In genomic region chr17:46580082-46580481, GRCh38 we compare ENCODE assay signal across 8 cellular contexts. TPM values are rescaled to one million over a fixed set of nuclear protein-coding genes. Genes with fewer than 3 reads are reported as not detected.
DNase-seq lines count a peak whose midpoint lies in the region; ATAC-seq, FAIRE-seq and TF ChIP-seq lines count a peak whose summit lies in the region.
"Not testable (repeated sequence)": the region's sequence is repeated elsewhere in the genome, so short reads cannot be mapped to it uniquely, and the experiment has no call there.

No MANE protein-coding gene starts in this region.

- not testable (repeated sequence) for H3K9me2 ChIP-seq in neural cell (ENCODE audit: insufficient read depth, low read length)

- H2BK120ac ChIP-seq in IMR-90 (ENCODE audit: low read depth, low read length), result not testable (repeated sequence)

- not testable (repeated sequence) for H3K4me1 ChIP-seq in A673 (ENCODE audit: insufficient read depth, low read length, poor library complexity, severe bottlenecking); IMR-90 (ENCODE audit: control insufficient read depth, insufficient read depth, low read length); breast epithelium; right atrium auricular region; smooth muscle cell (ENCODE audit: low read depth)

- H3K23ac ChIP-seq in IMR-90 (ENCODE audit: low read depth, low read length), result not testable (repeated sequence)

- not testable (repeated sequence) for H3K18ac ChIP-seq in IMR-90 (ENCODE audit: low read depth, low read length)

- peak; percentile 18 for FAIRE-seq in GM19239 (lab: Jason Lieb, UNC)

- H4K5ac ChIP-seq in IMR-90 (ENCODE audit: low read depth, low read length), result 0 out of 2 replicates have a peak overlapping the region, but pooled peaks have one; percentile 56

- H2BK5ac ChIP-seq in IMR-90 (ENCODE audit: low read depth, low read length, poor library complexity, severe bottlenecking), result not testable (repeated sequence)

- not testable (repeated sequence) for H3K9me1 ChIP-seq in IMR-90 (ENCODE audit: insufficient read depth, low read length)

- H3K79me1 ChIP-seq in IMR-90 (ENCODE audit: low read depth in 1 of 2, low read length in 2 of 2), result not testable (repeated sequence)

- dilution Hi-C loops in IMR-90 (cut with HindIII; ENCODE audit: low sequenced_read_pairs, unreplicated experiment), result not testable (repeated sequence)

- not testable (repeated sequence) for TF ChIP-seq CTCF in A673 (conservative IDR thresholded peaks at IDR 0.05; ENCODE audit: low read depth, low read length); IMR-90 (conservative IDR thresholded peaks at IDR 0.05; ENCODE audit: low read depth, low read length); breast epithelium (IDR thresholded peaks at IDR 0.05); right atrium auricular region (IDR thresholded peaks at IDR 0.05); neural cell (IDR thresholded peaks at IDR 0.05; ENCODE audit: poor library complexity, severe bottlenecking); smooth muscle cell (IDR thresholded peaks at IDR 0.05; ENCODE audit: borderline replicate concordance, insufficient read depth, poor library complexity, severe bottlenecking)

- not testable (repeated sequence) for H2BK20ac ChIP-seq in IMR-90 (ENCODE audit: low read depth, low read length)

- not testable (repeated sequence) for H4K91ac ChIP-seq in IMR-90 (ENCODE audit: insufficient read depth, low read depth, low read length)

- H2BK15ac ChIP-seq in IMR-90 (ENCODE audit: low read depth, low read length), result not testable (repeated sequence)

- H4K8ac ChIP-seq in IMR-90 (ENCODE audit: low read depth in 2 of 2, low read length in 2 of 2), result peak overlapping the region in 1 of 2 experiments; percentile 58; a peak in 1 of 4 replicates

- no CpG with 5 or more reads among the region's 18 CpGs for WGBS in IMR-90 (ENCODE audit: extremely low coverage in 2 of 2, insufficient read length in 1 of 2), 2 experiments
- WGBS in smooth muscle cell (ENCODE audit: low lambda C conversion rate), result 31% methylated on average over 11 of the region's 18 CpGs

- H3K4me3 ChIP-seq in A673 (ENCODE audit: low read depth, low read length, poor library complexity, severe bottlenecking), result not testable (repeated sequence)
- H3K4me3 ChIP-seq in IMR-90 (ENCODE audit: insufficient read depth, low read depth, low read length), result peak overlapping the region; percentile 29; the same call in 1 of the 2 replicates
- H3K4me3 ChIP-seq in breast epithelium, result peak overlapping the region in 2 of 3 donors; percentile 30 to 57
- H3K4me3 ChIP-seq in right atrium auricular region, result peak overlapping the region; percentile 11 to 22
- peak overlapping the region; percentile 41 for H3K4me3 ChIP-seq in neural cell (ENCODE audit: low read length)
- peak overlapping the region; percentile 32 for H3K4me3 ChIP-seq in smooth muscle cell

- not testable (repeated sequence) for H2AK5ac ChIP-seq in IMR-90 (ENCODE audit: low read depth, low read length)

- not testable (repeated sequence) for ATAC-seq in IMR-90 (ENCODE audit: low read depth)

- not testable (repeated sequence) for H3K36me3 ChIP-seq in A673 (ENCODE audit: insufficient read depth, low read length, poor library complexity, severe bottlenecking); IMR-90 (ENCODE audit: control insufficient read depth, insufficient read depth, low read length); breast epithelium; right atrium auricular region; neural cell (ENCODE audit: insufficient read depth, low read length); smooth muscle cell (ENCODE audit: low read depth)

- in situ Hi-C loops in IMR-90 (cut with MboI; ENCODE audit: low sequenced_read_pairs), result not testable (repeated sequence)

- TF ChIP-seq EP300 in neural cell (conservative IDR thresholded peaks at IDR 0.05; ENCODE audit: poor library complexity, severe bottlenecking), result not testable (repeated sequence)

- not testable (repeated sequence) for H3K79me2 ChIP-seq in neural cell (replicated peaks; ENCODE audit: insufficient read depth, low read length); smooth muscle cell (ENCODE audit: low read depth)

- TF ChIP-seq RAD21 in IMR-90 (IDR thresholded peaks at IDR 0.05; ENCODE audit: low read length); neural cell (conservative IDR thresholded peaks at IDR 0.05): not testable (repeated sequence)

- H3K9me3 ChIP-seq in A673 (ENCODE audit: low read depth, low read length, poor library complexity, severe bottlenecking); IMR-90 (ENCODE audit: control insufficient read depth, insufficient read depth, low read length); breast epithelium; right atrium auricular region; neural cell (ENCODE audit: low read length); smooth muscle cell (replicated peaks; ENCODE audit: low read depth): not testable (repeated sequence)

- not testable (repeated sequence) for H3K4ac ChIP-seq in IMR-90 (ENCODE audit: low read depth, low read length)

- H3K27ac ChIP-seq in A673 (ENCODE audit: low read depth, low read length, poor library complexity, severe bottlenecking); IMR-90 (ENCODE audit: insufficient read depth, low read length); neural cell (ENCODE audit: low read length); smooth muscle cell (ENCODE audit: low read depth): not testable (repeated sequence)
- peak overlapping the region in 1 of 2 donors; percentile 63 for H3K27ac ChIP-seq in breast epithelium
- H3K27ac ChIP-seq in right atrium auricular region, result peak overlapping the region in 1 of 2 donors; percentile 58

- not testable (repeated sequence) for H3K27ac Mint-ChIP-seq in activated CD4-positive, alpha-beta T cell treated with anti-CD3 and anti-CD28 coated beads, Interleukin-2, amount 10 ng/mL, durations not matched to agents 24 days and 14 days

- not testable (repeated sequence) for DNase-seq in A673 (ENCODE audit: low spot score); GM19239 (ENCODE audit: insufficient read length, low spot score); IMR-90; breast epithelium (ENCODE audit: low spot score in 2 of 2); right atrium auricular region (ENCODE audit: low spot score); smooth muscle cell (lab: John Stamatoyannopoulos, UW; ENCODE audit: unreplicated experiment)
- DNase-seq in activated CD4-positive, alpha-beta T cell treated with anti-CD3 and anti-CD28 coated beads, Interleukin-2, amount 10 ng/mL, durations not matched to agents 24 days and 14 days, result peak; percentile 45

- not testable (repeated sequence) for H2AK9ac ChIP-seq in IMR-90 (replicated peaks; ENCODE audit: low read depth, low read length, poor library complexity)

- not testable (repeated sequence) for H3K56ac ChIP-seq in IMR-90 (ENCODE audit: extremely low read depth, insufficient read depth, low read length)

- H3K9ac ChIP-seq in IMR-90 (ENCODE audit: low read depth, low read length); neural cell (ENCODE audit: low read length); smooth muscle cell (ENCODE audit: low read depth): not testable (repeated sequence)

- not testable (repeated sequence) for H3K4me1 Mint-ChIP-seq in activated CD4-positive, alpha-beta T cell treated with anti-CD3 and anti-CD28 coated beads, Interleukin-2, amount 10 ng/mL, durations not matched to agents 24 days and 14 days

- not testable (repeated sequence) for H3K14ac ChIP-seq in IMR-90 (replicated peaks; ENCODE audit: low read depth, low read length)

- H3K9me3 Mint-ChIP-seq in activated CD4-positive, alpha-beta T cell treated with anti-CD3 and anti-CD28 coated beads, Interleukin-2, amount 10 ng/mL, durations not matched to agents 24 days and 14 days, result not testable (repeated sequence)

- not testable (repeated sequence) for H3K4me2 ChIP-seq in IMR-90 (ENCODE audit: low read depth, low read length); neural cell (ENCODE audit: low read length); smooth muscle cell

- TSS peak; percentile 97 for BruUV-seq in A673 (replicated peaks; lab: Mats Ljungman, UMichigan)
- not testable (repeated sequence) for BruUV-seq in IMR-90 (replicated peaks; lab: Mats Ljungman, UMichigan)

- TF ChIP-seq POLR2A in IMR-90 (IDR thresholded peaks at IDR 0.05; ENCODE audit: low read depth, low read length); breast epithelium (IDR thresholded peaks at IDR 0.05): not testable (repeated sequence)

- H2AFZ ChIP-seq in IMR-90 (replicated peaks; ENCODE audit: low read length, poor library complexity); neural cell (ENCODE audit: low read depth, low read length); smooth muscle cell (ENCODE audit: low read depth): not testable (repeated sequence)

- POLR2A ChIA-PET in A673 (lab: Charles Lee; ENCODE audit: low non-redundant PET); IMR-90 (lab: Charles Lee; ENCODE audit: unreplicated experiment): not testable (repeated sequence)

- not testable (repeated sequence) for H4K20me1 ChIP-seq in IMR-90 (ENCODE audit: insufficient read depth, low read length); neural cell (ENCODE audit: insufficient read depth); smooth muscle cell (ENCODE audit: low read depth)

- not testable (repeated sequence) for H3K27me3 ChIP-seq in A673 (replicated peaks; ENCODE audit: insufficient read depth, low read depth, low read length, poor library complexity); IMR-90 (ENCODE audit: control insufficient read depth, insufficient read depth, low read length); breast epithelium; right atrium auricular region; neural cell (ENCODE audit: insufficient read depth, low read depth, low read length); smooth muscle cell (ENCODE audit: low read depth)

- not testable (repeated sequence) for H3K27me3 Mint-ChIP-seq in activated CD4-positive, alpha-beta T cell treated with anti-CD3 and anti-CD28 coated beads, Interleukin-2, amount 10 ng/mL, durations not matched to agents 24 days and 14 days

- H3F3A ChIP-seq in neural cell (ENCODE audit: insufficient read depth, low read length, poor library complexity, severe bottlenecking); smooth muscle cell (ENCODE audit: low read depth): not testable (repeated sequence)

- CTCF ChIA-PET in A673 (lab: Charles Lee); IMR-90 (lab: Yijun Ruan, JAX): not testable (repeated sequence)

- intact Hi-C loops in A673 (cut with micrococcal nuclease; ENCODE audit: unreplicated experiment); IMR-90 (cut with micrococcal nuclease); activated CD4-positive, alpha-beta T cell treated with anti-CD3 and anti-CD28 coated beads, Interleukin-2, amount 10 ng/mL, durations not matched to agents 24 days and 14 days (cut with micrococcal nuclease); breast epithelium (cut with DNase I; ENCODE audit: low total_unique reads): not testable (repeated sequence)

- not testable (repeated sequence) for H3K36me3 Mint-ChIP-seq in activated CD4-positive, alpha-beta T cell treated with anti-CD3 and anti-CD28 coated beads, Interleukin-2, amount 10 ng/mL, durations not matched to agents 24 days and 14 days (ENCODE audit: low read depth)

- H3K4me3 Mint-ChIP-seq in activated CD4-positive, alpha-beta T cell treated with anti-CD3 and anti-CD28 coated beads, Interleukin-2, amount 10 ng/mL, durations not matched to agents 24 days and 14 days, result not testable (repeated sequence)

RNA-seq across cellular contexts. Expression of gene ARL17A, which starts 0.6 kb away (rescaled TPM):
- 12.9 and 16.0 TPM in 2 replicates for total RNA-seq in A673 (2021)
- 1.4 and 2.2 TPM in 2 replicates for total RNA-seq in IMR-90 (2012; rRNA removed)
- polyA plus RNA-seq in IMR-90 (2012; rRNA removed), result 7.9 and 8.5 TPM in 2 replicates
- polyA plus RNA-seq in IMR-90 (2012; cell fraction: cytosol; rRNA removed), result 0.60 and 0.75 TPM in 2 replicates
- 5.2 and 18.8 TPM in 2 replicates for polyA plus RNA-seq in IMR-90 (2012; cell fraction: nucleus; rRNA removed; ENCODE audit: low replicate concordance)
- total RNA-seq in activated CD4-positive, alpha-beta T cell treated with anti-CD3 and anti-CD28 coated beads, Interleukin-2, amount 10 ng/mL, durations not matched to agents 24 days and 14 days, result 21.3 and 23.5 TPM in 2 replicates
- 10 to 100 TPM in 2 of 3 donors, 1 to 10 TPM in 1; 9.3 to 20.6 (median 12.7) TPM for total RNA-seq in breast epithelium
- 1 to 10 TPM; 6.0 to 6.2 TPM for total RNA-seq in right atrium auricular region
- polyA plus RNA-seq in neural cell, result 6.0 and 14.3 TPM in 2 replicates
- polyA minus RNA-seq in neural cell, result 13.4 and 19.4 TPM in 2 replicates
- 4.4 and 14.5 TPM in 2 replicates for total RNA-seq in smooth muscle cell
- 2.6 and 6.7 TPM in 2 replicates for polyA plus RNA-seq in smooth muscle cell

RNA-seq across cellular contexts. Expression of gene NSF, which starts 10.4 kb away (rescaled TPM):
- 30.9 and 35.9 TPM in 2 replicates for total RNA-seq in A673 (2021)
- 94.7 and 110 TPM in 2 replicates for total RNA-seq in IMR-90 (2012; rRNA removed)
- 31.3 and 38.9 TPM in 2 replicates for polyA plus RNA-seq in IMR-90 (2012; rRNA removed)
- 9.0 and 10.5 TPM in 2 replicates for polyA plus RNA-seq in IMR-90 (2012; cell fraction: cytosol; rRNA removed)
- 4.2 and 29.8 TPM in 2 replicates for polyA plus RNA-seq in IMR-90 (2012; cell fraction: nucleus; rRNA removed; ENCODE audit: low replicate concordance)
- 28.1 and 32.7 TPM in 2 replicates for total RNA-seq in activated CD4-positive, alpha-beta T cell treated with anti-CD3 and anti-CD28 coated beads, Interleukin-2, amount 10 ng/mL, durations not matched to agents 24 days and 14 days
- total RNA-seq in breast epithelium, result 10 to 100 TPM; 22.1 to 38.1 (median 38.0) TPM
- total RNA-seq in right atrium auricular region, result 10 to 100 TPM; 13.1 to 17.8 TPM
- polyA plus RNA-seq in neural cell, result 92.5 and 98.6 TPM in 2 replicates
- 167 and 171 TPM in 2 replicates for polyA minus RNA-seq in neural cell
- total RNA-seq in smooth muscle cell, result 34.0 and 50.8 TPM in 2 replicates
- polyA plus RNA-seq in smooth muscle cell, result 23.3 and 27.7 TPM in 2 replicates
